Comparison of ENCODE assay signal across 29 cellular contexts in the genomic region with DNA sequence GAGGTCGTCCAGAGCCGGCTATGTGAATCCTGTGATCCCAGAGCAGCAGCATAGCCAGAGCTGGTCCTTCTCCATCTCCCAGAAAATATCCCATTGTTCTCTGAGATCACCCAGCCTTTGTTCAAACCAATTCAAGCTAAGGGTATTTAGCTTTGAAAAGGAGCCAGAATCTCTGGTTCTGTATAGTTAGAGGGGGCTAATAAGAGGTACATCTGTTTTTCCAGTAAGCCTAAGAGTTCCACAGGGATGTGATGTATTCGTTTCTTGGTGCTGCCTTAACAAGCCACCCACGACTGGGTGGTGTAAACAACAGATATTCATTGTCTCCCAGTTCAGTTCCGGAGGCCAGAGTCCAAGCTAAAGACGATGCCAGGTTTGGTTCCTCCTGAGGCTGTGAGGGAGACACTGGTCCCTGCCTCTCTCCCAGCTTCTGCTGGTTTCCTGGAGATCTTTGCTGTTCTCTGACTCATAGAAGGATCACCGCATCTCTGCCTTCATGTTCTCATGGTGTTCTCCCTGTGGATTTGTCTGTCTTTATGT.
"Had no signal": no experiment of that assay in that cellular context is flagged by ENCODE, and none has a peak within 500 bp of the region (broad histone marks: within the 10 kb centered on the region; RNA-seq: fewer than 3 reads in every experiment).

No MANE protein-coding gene starts in this region.

- H3K4me1 ChIP-seq: breast epithelium, Peyer's patch, SJSA1 had no signal

- H3K4me3 ChIP-seq: breast epithelium, Peyer's patch, SJSA1 had no signal

- H3K27me3 Mint-ChIP-seq: activated naive CD4-positive, alpha-beta T cell treated with anti-CD3 and anti-CD28 coated beads, Interleukin-2, amount 50 U/mL, for 24 hours; IgD-negative memory B cell; T-helper 17 cell had no signal

- H3K9me3 ChIP-seq: breast epithelium, Peyer's patch had no signal

- DNase-seq: activated CD4-positive, alpha-beta T cell treated with anti-CD3 and anti-CD28 coated beads for 48 hours; activated CD4-positive, alpha-beta T cell treated with anti-CD3 and anti-CD28 coated beads, Interleukin-2, amount 50 U/mL, for 4 hours; activated CD4-positive, CD25-positive, alpha-beta regulatory T cell treated with anti-CD3 and anti-CD28 coated beads, Interleukin-2, amount 50 U/mL, for 72 hours; activated CD8-positive, alpha-beta memory T cell treated with anti-CD3 and anti-CD28 coated beads, Interleukin-2, amount 50 U/mL, for 48 hours; activated CD8-positive, alpha-beta T cell treated with anti-CD3 and anti-CD28 coated beads, Interleukin-2, amount 10 ng/mL, durations not matched to agents 7 days and 5 days; activated effector memory CD4-positive, alpha-beta T cell treated with Interleukin-2 at 50 U/mL for 16 hours; activated naive CD4-positive, alpha-beta T cell; activated T-cell treated with anti-CD3 and anti-CD28 coated beads, Interleukin-2, amount 50 U/mL, for 1 hour; aorta; KG1; NCI-H1092 treated with DMSO at 0.1 percent for 48 hours; NCI-H1417 treated with DMSO at 0.1 percent for 48 hours; NCI-H187; NCI-H2081; NCI-H2171; NCI-H2227 treated with DMSO at 0.1 percent for 48 hours; NCI-H446 treated with DMSO at 0.1 percent for 48 hours; NCI-H524 treated with DMSO at 0.1 percent for 48 hours; NCI-H774; Peyer's patch; Right ventricle myocardium superior; T-helper 17 cell; T-helper 9 cell had no signal

- H3K27ac ChIP-seq: breast epithelium, Peyer's patch, RWPE1, SJSA1 had no signal

- ATAC-seq: activated CD8-positive, alpha-beta T cell treated with anti-CD3 and anti-CD28 coated beads, Interleukin-2, amount 10 ng/mL, durations not matched to agents 7 days and 5 days; T-helper 17 cell; WTC11 had no signal

- H3K27me3 ChIP-seq: breast epithelium, Peyer's patch, SJSA1 had no signal

- H3K36me3 Mint-ChIP-seq: activated naive CD4-positive, alpha-beta T cell treated with anti-CD3 and anti-CD28 coated beads, Interleukin-2, amount 50 U/mL, for 24 hours; IgD-negative memory B cell; WTC11 had no signal

- H3K4me1 Mint-ChIP-seq: activated naive CD4-positive, alpha-beta T cell treated with anti-CD3 and anti-CD28 coated beads, Interleukin-2, amount 50 U/mL, for 24 hours; IgD-negative memory B cell; T-helper 17 cell; WTC11 had no signal

- H3K9me3 Mint-ChIP-seq: activated naive CD4-positive, alpha-beta T cell treated with anti-CD3 and anti-CD28 coated beads, Interleukin-2, amount 50 U/mL, for 24 hours; IgD-negative memory B cell; WTC11 had no signal

- H3K27ac Mint-ChIP-seq: activated CD8-positive, alpha-beta T cell treated with anti-CD3 and anti-CD28 coated beads, Interleukin-2, amount 10 ng/mL, durations not matched to agents 7 days and 5 days; activated naive CD4-positive, alpha-beta T cell treated with anti-CD3 and anti-CD28 coated beads, Interleukin-2, amount 50 U/mL, for 24 hours; IgD-negative memory B cell; T-helper 17 cell; WTC11 had no signal

- H3K36me3 ChIP-seq: breast epithelium, Peyer's patch, SJSA1 had no signal

- H3K4me3 Mint-ChIP-seq: activated CD8-positive, alpha-beta T cell treated with anti-CD3 and anti-CD28 coated beads, Interleukin-2, amount 10 ng/mL, durations not matched to agents 7 days and 5 days; activated naive CD4-positive, alpha-beta T cell treated with anti-CD3 and anti-CD28 coated beads, Interleukin-2, amount 50 U/mL, for 24 hours; T-helper 17 cell; WTC11 had no signal
